In genomic region chr6:24859608-24860007, GRCh38 we compare ENCODE assay signal across 11 cellular contexts.
DNase-seq lines count a peak whose midpoint lies in the region; TF ChIP-seq lines count a peak whose summit lies in the region.
"Had no signal": no experiment of that assay in that cellular context is flagged by ENCODE, and none has a peak within 500 bp of the region (broad histone marks: within the 10 kb centered on the region; RNA-seq: fewer than 3 reads in every experiment).

No MANE protein-coding gene starts in this region.

- no peaks in the 10 kb centered on the region for H3F3A ChIP-seq in neural cell (ENCODE audit: insufficient read depth, low read length, poor library complexity, severe bottlenecking)

- no peaks in the 10 kb centered on the region for H4K20me1 ChIP-seq in neural cell (ENCODE audit: insufficient read depth)

- H3K27me3 ChIP-seq in neural cell (ENCODE audit: insufficient read depth, low read depth, low read length), result no peaks in the 10 kb centered on the region

- intact Hi-C loops in activated CD4-positive, alpha-beta memory T cell treated with anti-CD3 and anti-CD28 coated beads for 36 hours (cut with micrococcal nuclease), result no loop called here

- H3K4me3 Mint-ChIP-seq in T-helper 1 cell treated with Interleukin-12 subunit alpha and Interleukin-12 subunit beta and Interleukin-4 antibody, amounts not matched to agents 30 μg/mL and 1 μg/mL, for 36 hours, result peak overlapping the region; percentile 77
- H3K4me3 Mint-ChIP-seq in activated CD4-positive, alpha-beta memory T cell treated with anti-CD3 and anti-CD28 coated beads for 36 hours, result peak overlapping the region; percentile 30

- no peaks in the 10 kb centered on the region for H3K9me3 ChIP-seq in neural cell (ENCODE audit: low read length)

- CTCF ChIA-PET in activated CD4-positive, alpha-beta memory T cell treated with anti-CD3 and anti-CD28 coated beads for 36 hours (lab: Charles Lee), result interaction anchor here (0.9 to 9.3 kb wide), 6 partner anchors 74 to 211 kb away, joined by 3 to 191 read pairs (median 32); no protein-coding TSS in a partner anchor

- no peak for TF ChIP-seq RAD21 in neural cell (conservative IDR thresholded peaks at IDR 0.05)

- peak overlapping the region; percentile 2 for H3K4me3 ChIP-seq in neural cell (ENCODE audit: low read length)
- H3K4me3 ChIP-seq: coronary artery had no signal

- no peak overlapping the region for H3K9ac ChIP-seq in neural cell (ENCODE audit: low read length)

- H3K27ac ChIP-seq in neural cell (ENCODE audit: low read length), result peak overlapping the region; percentile 36
- H3K27ac ChIP-seq: coronary artery had no signal

- no peak overlapping the region for H3K4me2 ChIP-seq in neural cell (ENCODE audit: low read length)

- TF ChIP-seq CTCF in neural cell (IDR thresholded peaks at IDR 0.05; ENCODE audit: poor library complexity, severe bottlenecking), result no peak

- peaks cover 14% of the 10 kb centered on the region for H3K36me3 ChIP-seq in neural cell (ENCODE audit: insufficient read depth, low read length)

- TF ChIP-seq EP300 in neural cell (conservative IDR thresholded peaks at IDR 0.05; ENCODE audit: poor library complexity, severe bottlenecking), result no peak

- POLR2A ChIA-PET in activated CD4-positive, alpha-beta memory T cell treated with anti-CD3 and anti-CD28 coated beads for 36 hours (lab: Charles Lee), result interaction anchor here (1.2 kb wide), 1 partner anchor 62 kb away, joined by 3 read pairs; no protein-coding TSS in a partner anchor

- peak overlapping the region; percentile 92 for H3K27ac Mint-ChIP-seq in T-helper 1 cell treated with Interleukin-12 subunit alpha and Interleukin-12 subunit beta and Interleukin-4 antibody, amounts not matched to agents 30 μg/mL and 1 μg/mL, for 36 hours
- peak overlapping the region; percentile 89 for H3K27ac Mint-ChIP-seq in activated CD4-positive, alpha-beta memory T cell treated with anti-CD3 and anti-CD28 coated beads for 36 hours

- no peak overlapping the region for H2AFZ ChIP-seq in neural cell (ENCODE audit: low read depth, low read length)

- H3K36me3 Mint-ChIP-seq in T-helper 1 cell treated with Interleukin-12 subunit alpha and Interleukin-12 subunit beta and Interleukin-4 antibody, amounts not matched to agents 30 μg/mL and 1 μg/mL, for 36 hours (ENCODE audit: low read depth), result peaks cover 66% of the 10 kb centered on the region
- H3K36me3 Mint-ChIP-seq in activated CD4-positive, alpha-beta memory T cell treated with anti-CD3 and anti-CD28 coated beads for 36 hours, result peaks cover 53% of the 10 kb centered on the region

- H3K9me2 ChIP-seq in neural cell (ENCODE audit: insufficient read depth, low read length), result no peaks in the 10 kb centered on the region

- DNase-seq in T-helper 1 cell (no peak), NCI-H128 (lab: John Stamatoyannopoulos, UW; ENCODE audit: unreplicated experiment) (peak; percentile 14), OCI-M2 (lab: John Stamatoyannopoulos, UW; ENCODE audit: unreplicated experiment) (no peak), T-helper 9 cell (no peak)
- DNase-seq in activated CD4-positive, alpha-beta memory T cell treated with anti-CD3 and anti-CD28 coated beads for 36 hours, result no peak
- no peak for DNase-seq in stimulated activated naive CD4-positive, alpha-beta T cell treated with Interleukin-2 at 50 U/mL for 16 hours (lab: John Stamatoyannopoulos, UW)
- DNase-seq: MM.1S had no signal

- H3K79me2 ChIP-seq in neural cell (replicated peaks; ENCODE audit: insufficient read depth, low read length), result no peaks in the 10 kb centered on the region

- H3K27me3 Mint-ChIP-seq in T-helper 1 cell treated with Interleukin-12 subunit alpha and Interleukin-12 subunit beta and Interleukin-4 antibody, amounts not matched to agents 30 μg/mL and 1 μg/mL, for 36 hours (ENCODE audit: low read depth), result no peaks in the 10 kb centered on the region
- H3K27me3 Mint-ChIP-seq in activated CD4-positive, alpha-beta memory T cell treated with anti-CD3 and anti-CD28 coated beads for 36 hours, result no peaks in the 10 kb centered on the region

- no peaks in the 10 kb centered on the region for H3K9me3 Mint-ChIP-seq in T-helper 1 cell treated with Interleukin-12 subunit alpha and Interleukin-12 subunit beta and Interleukin-4 antibody, amounts not matched to agents 30 μg/mL and 1 μg/mL, for 36 hours
- no peaks in the 10 kb centered on the region for H3K9me3 Mint-ChIP-seq in activated CD4-positive, alpha-beta memory T cell treated with anti-CD3 and anti-CD28 coated beads for 36 hours
- H3K9me3 Mint-ChIP-seq: activated T-helper 2 cell treated with anti-CD3 and anti-CD28 coated beads, Interferon-gamma antibody, Interleukin-2, Interleukin-4, amounts not matched to agents 10 μg/mL and 5 μg/mL and 100 μg/mL, durations not matched to agents 14 hours and 24 hours and 36 hours had no signal

- peaks cover 80% of the 10 kb centered on the region for H3K4me1 Mint-ChIP-seq in T-helper 1 cell treated with Interleukin-12 subunit alpha and Interleukin-12 subunit beta and Interleukin-4 antibody, amounts not matched to agents 30 μg/mL and 1 μg/mL, for 36 hours (ENCODE audit: low read depth)
- H3K4me1 Mint-ChIP-seq in activated CD4-positive, alpha-beta memory T cell treated with anti-CD3 and anti-CD28 coated beads for 36 hours (ENCODE audit: low read depth), result peaks cover 83% of the 10 kb centered on the region

TF ChIP-seq in neural cell, 6 proteins besides CTCF, POLR2A, EP300 and RAD21:
- no peak for TF ChIP-seq REST (IDR thresholded peaks at IDR 0.05; ENCODE audit: borderline replicate concordance)
TF ChIP-seq in neural cell: peak in this region for 0.
